ENCODE assay signal across 12 cellular contexts in genomic region chr7:7989133-7989984, GRCh38. TPM values are rescaled to one million over a fixed set of nuclear protein-coding genes. Genes with fewer than 3 reads are reported as not detected.
DNase-seq lines count a peak whose midpoint lies in the region; ATAC-seq, FAIRE-seq and TF ChIP-seq lines count a peak whose summit lies in the region.
"Had no signal": no experiment of that assay in that cellular context is flagged by ENCODE, and none has a peak within 500 bp of the region (broad histone marks: within the 10 kb centered on the region; RNA-seq: fewer than 3 reads in every experiment).

No MANE protein-coding gene starts in this region.

- TF ChIP-seq CTCF in heart left ventricle (IDR thresholded peaks at IDR 0.05), result no peak
- TF ChIP-seq CTCF in activated CD8-positive, alpha-beta T cell treated with anti-CD3 and anti-CD28 coated beads for 36 hours (IDR thresholded peaks at IDR 0.05), result no peak

- H3K27me3 ChIP-seq in heart left ventricle, result no peaks in the 10 kb centered on the region
- H3K27me3 ChIP-seq: testis had no signal

- H3K27ac ChIP-seq in heart left ventricle, result peak overlapping the region in 8 of 12 donors; percentile 3 to 59 (median 36)
- H3K27ac ChIP-seq: testis had no signal

- no peak for DNase-seq in heart left ventricle
- no peak for DNase-seq in Right ventricle myocardium inferior (ENCODE audit: missing footprints)
- DNase-seq in activated CD8-positive, alpha-beta T cell treated with anti-CD3 and anti-CD28 coated beads for 36 hours, result no peak
- peak in 1 of 3 donors; percentile 21 for DNase-seq in immature natural killer cell
- no peak for DNase-seq in urothelium cell line (ENCODE audit: low spot score)
- no peak for DNase-seq in AML-193 (lab: John Stamatoyannopoulos, UW)
- no peak for DNase-seq in NCI-H128 (lab: John Stamatoyannopoulos, UW; ENCODE audit: unreplicated experiment)
- DNase-seq in frontal cortex (ENCODE audit: low spot score in 2 of 2), result no peak
- DNase-seq: activated CD4-positive, CD25-positive, alpha-beta regulatory T cell treated with anti-CD3 and anti-CD28 coated beads, Interleukin-2, amount 50 U/mL, for 72 hours; testis had no signal

- peaks cover 48% of the 10 kb centered on the region for H3K4me1 Mint-ChIP-seq in activated CD8-positive, alpha-beta T cell treated with anti-CD3 and anti-CD28 coated beads for 36 hours (ENCODE audit: low read depth)
- H3K4me1 Mint-ChIP-seq in immature natural killer cell, result peaks cover 72 to 90% of the 10 kb centered on the region in 2 donors

- H3K9me3 Mint-ChIP-seq in activated CD8-positive, alpha-beta T cell treated with anti-CD3 and anti-CD28 coated beads for 36 hours, result peaks cover 12% of the 10 kb centered on the region
- H3K9me3 Mint-ChIP-seq in immature natural killer cell, result peaks cover 5 to 15% (median 11%) of the 10 kb centered on the region in 6 donors

- ATAC-seq in heart left ventricle (peak in 2 of 4 donors; percentile 77 to 81), Right ventricle myocardium inferior (no peak)
- ATAC-seq in activated CD8-positive, alpha-beta T cell treated with anti-CD3 and anti-CD28 coated beads for 36 hours, result peak; percentile 54

- POLR2A ChIA-PET in activated CD8-positive, alpha-beta T cell treated with anti-CD3 and anti-CD28 coated beads for 36 hours (lab: Charles Lee), result no interaction called here

- H3K27ac Mint-ChIP-seq in activated CD8-positive, alpha-beta T cell treated with anti-CD3 and anti-CD28 coated beads for 36 hours, result peak overlapping the region; percentile 79
- peak overlapping the region; percentile 84 to 98 (median 89) for H3K27ac Mint-ChIP-seq in immature natural killer cell
- H3K27ac Mint-ChIP-seq: CD14-positive monocyte had no signal

- intact Hi-C loops in heart left ventricle (cut with DNase I) (no loop called here), Right ventricle myocardium inferior (cut with DNase I) (no loop called here)
- intact Hi-C loops in activated CD8-positive, alpha-beta T cell treated with anti-CD3 and anti-CD28 coated beads for 36 hours (cut with micrococcal nuclease), result no loop called here

- WGBS in heart left ventricle, 4 donors, result 69 to 88% (median 83%) methylated on average over 5 of the region's 5 CpGs

- H3K9me3 ChIP-seq in heart left ventricle, result peaks cover 0 to 35% (median 15%) of the 10 kb centered on the region in 12 donors
- H3K9me3 ChIP-seq: testis had no signal

- peak overlapping the region in 4 of 12 donors; percentile 8 to 28 (median 20) for H3K4me3 ChIP-seq in heart left ventricle
- H3K4me3 ChIP-seq: testis had no signal

- H3K4me3 Mint-ChIP-seq in activated CD8-positive, alpha-beta T cell treated with anti-CD3 and anti-CD28 coated beads for 36 hours, result peak overlapping the region; percentile 67
- H3K4me3 Mint-ChIP-seq in immature natural killer cell, result peak overlapping the region; percentile 62 to 85 (median 81)
- H3K4me3 Mint-ChIP-seq: CD14-positive monocyte had no signal

- H3K36me3 ChIP-seq in heart left ventricle, result no peaks in the 10 kb centered on the region

- no peaks in the 10 kb centered on the region for H3K27me3 Mint-ChIP-seq in activated CD8-positive, alpha-beta T cell treated with anti-CD3 and anti-CD28 coated beads for 36 hours
- peaks cover 0 to 4% (median 0%) of the 10 kb centered on the region in 3 donors for H3K27me3 Mint-ChIP-seq in immature natural killer cell (ENCODE audit: low read depth in 3 of 3)

- peaks cover 0 to 29% (median 7%) of the 10 kb centered on the region in 12 donors for H3K4me1 ChIP-seq in heart left ventricle
- H3K4me1 ChIP-seq: testis had no signal

- FAIRE-seq in urothelium cell line (lab: Jason Lieb, UNC), result peak; percentile 9
- FAIRE-seq in frontal cortex (lab: Jason Lieb, UNC), result no peak
- FAIRE-seq: bronchial epithelial cell had no signal

- CTCF ChIA-PET in activated CD8-positive, alpha-beta T cell treated with anti-CD3 and anti-CD28 coated beads for 36 hours (lab: Charles Lee), result interaction anchor here (0.9 to 1.2 kb wide), 3 partner anchors 18 to 46 kb away, joined by 3 read pairs; no protein-coding TSS in a partner anchor

- H3K36me3 Mint-ChIP-seq in activated CD8-positive, alpha-beta T cell treated with anti-CD3 and anti-CD28 coated beads for 36 hours (ENCODE audit: low read depth), result peaks cover 5% of the 10 kb centered on the region
- peaks cover 3 to 10% (median 4%) of the 10 kb centered on the region in 3 donors for H3K36me3 Mint-ChIP-seq in immature natural killer cell

- TF ChIP-seq POLR2A in heart left ventricle (IDR thresholded peaks at IDR 0.05), result no peak

RNA-seq across cellular contexts. Expression of gene GLCCI1, which starts 20.8 kb away (rescaled TPM):
- total RNA-seq in heart left ventricle (10 to 100 TPM in 1 of 9 donors, 1 to 10 TPM in 8; 2.4 to 10.8 (median 7.7) TPM), Right ventricle myocardium inferior (5.7 TPM), frontal cortex (34.6 TPM)
- polyA plus RNA-seq in heart left ventricle (1 to 10 TPM; 1.5 to 1.9 TPM), immature natural killer cell (10 to 100 TPM; 13.8 to 33.2 (median 18.0) TPM)
- total RNA-seq in activated CD8-positive, alpha-beta T cell treated with anti-CD3 and anti-CD28 coated beads for 36 hours, result 10 to 100 TPM; 11.3 to 13.0 TPM
